1 cellular context compared by ENCODE assay signal in the genomic region with DNA sequence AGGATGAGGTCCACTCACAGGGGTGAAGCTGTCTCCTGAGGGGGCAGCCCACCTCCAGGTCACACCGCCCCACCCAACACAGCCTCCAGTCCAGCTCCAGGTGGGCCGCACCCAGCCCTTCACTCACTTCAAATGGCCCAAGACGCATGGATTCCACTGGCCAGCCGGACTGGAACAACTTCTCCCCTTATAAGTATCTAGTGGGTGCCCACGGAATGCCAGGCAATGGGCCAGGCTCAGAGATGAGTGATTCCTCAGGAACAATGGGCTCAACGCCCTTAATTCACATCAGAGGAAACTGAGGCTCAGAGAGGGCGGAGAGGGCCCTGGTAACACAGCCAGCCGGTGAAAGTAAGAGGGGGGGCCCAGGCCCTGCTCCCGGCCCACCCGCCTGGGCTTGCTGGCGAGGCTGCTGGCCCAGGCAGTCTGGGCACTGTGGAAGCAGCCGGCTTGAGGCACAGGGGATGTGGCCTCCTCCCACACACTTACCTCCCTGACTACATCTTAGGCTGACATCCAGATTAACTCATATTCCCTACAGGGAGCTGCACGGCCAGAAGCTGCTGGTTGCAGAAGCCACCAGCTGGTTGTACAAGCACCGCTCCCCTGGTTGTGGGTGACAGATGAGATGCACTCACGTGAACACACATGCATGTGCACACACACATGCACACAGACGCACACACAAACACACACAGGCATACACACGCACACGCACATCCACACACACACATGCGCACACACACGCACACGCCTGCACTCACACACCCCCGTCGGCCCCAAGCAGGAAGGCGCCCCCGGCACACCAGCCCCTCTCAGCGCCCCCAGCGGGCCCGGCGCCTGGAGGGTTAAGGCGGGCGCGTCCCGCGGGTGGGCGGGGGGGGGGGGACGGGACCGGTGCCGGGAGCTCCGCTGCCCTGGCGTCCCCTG.
TF ChIP-seq lines count a peak whose summit lies in the region.

No MANE protein-coding gene starts in this region.

TF ChIP-seq in Ishikawa, 13 proteins besides CTCF, POLR2A, EP300 and RAD21 (continued from another document):
- TF ChIP-seq CREB1 (IDR thresholded peaks at IDR 0.05; ENCODE audit: low read depth) = no peak
- TF ChIP-seq NFIC (IDR thresholded peaks at IDR 0.05) = peak; percentile 32; the same call in 1 of the 2 replicates
- TF ChIP-seq TCF12 (IDR thresholded peaks at IDR 0.05; ENCODE audit: low read depth) = no peak; the same call in 1 of the 2 replicates
- TF ChIP-seq, protein P1, sequence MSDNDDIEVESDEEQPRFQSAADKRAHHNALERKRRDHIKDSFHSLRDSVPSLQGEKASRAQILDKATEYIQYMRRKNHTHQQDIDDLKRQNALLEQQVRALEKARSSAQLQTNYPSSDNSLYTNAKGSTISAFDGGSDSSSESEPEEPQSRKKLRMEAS (IDR thresholded peaks at IDR 0.05) = peak; percentile 31; the same call in 1 of the 2 replicates
- TF ChIP-seq EGR1 (IDR thresholded peaks at IDR 0.05) = peak; percentile 85
